Comparison of ENCODE assay signal across 1 cellular context in the genomic region with DNA sequence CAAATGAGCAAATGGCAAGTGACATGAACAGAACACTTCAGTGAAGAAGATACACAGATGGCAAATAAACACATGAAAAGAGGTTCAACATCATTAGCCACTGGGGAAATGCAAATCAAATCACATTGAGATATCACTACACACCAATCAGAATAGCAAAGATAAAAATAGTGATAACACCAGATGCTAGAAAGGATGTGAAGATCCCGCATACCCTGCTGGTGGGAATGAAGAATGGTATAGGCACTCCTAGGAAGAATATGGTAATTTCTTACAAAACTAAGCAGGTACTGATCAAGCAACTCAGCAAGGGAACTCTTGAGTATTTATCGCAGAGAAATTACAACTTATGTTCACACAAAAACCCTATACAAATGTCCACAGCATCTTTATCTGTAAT.
TF ChIP-seq lines count a peak whose summit lies in the region.

No MANE protein-coding gene starts in this region.

TF ChIP-seq in A549, 52 proteins besides CTCF, POLR2A, EP300 and RAD21:
- TF ChIP-seq NR3C1 (IDR thresholded peaks at IDR 0.05) (no peak), ZFP36 (IDR thresholded peaks at IDR 0.05; ENCODE audit: borderline replicate concordance, partially characterized antibody) (no peak), HOXB13 (CRISPR knock-in tag; IDR thresholded peaks at IDR 0.05; ENCODE audit: low read depth) (no peak), KDM1A (IDR thresholded peaks at IDR 0.05; ENCODE audit: low read depth) (no peak), FOSL2 (IDR thresholded peaks at IDR 0.05) (no peak), FOSL2 (CRISPR knock-in tag; IDR thresholded peaks at IDR 0.05) (no peak), SMC3 (IDR thresholded peaks at IDR 0.05) (no peak), BHLHE40 (IDR thresholded peaks at IDR 0.05; ENCODE audit: low read depth, low read length) (no peak), MYC (IDR thresholded peaks at IDR 0.05; ENCODE audit: borderline replicate concordance, low read length) (no peak)
- TF ChIP-seq, protein P1, sequence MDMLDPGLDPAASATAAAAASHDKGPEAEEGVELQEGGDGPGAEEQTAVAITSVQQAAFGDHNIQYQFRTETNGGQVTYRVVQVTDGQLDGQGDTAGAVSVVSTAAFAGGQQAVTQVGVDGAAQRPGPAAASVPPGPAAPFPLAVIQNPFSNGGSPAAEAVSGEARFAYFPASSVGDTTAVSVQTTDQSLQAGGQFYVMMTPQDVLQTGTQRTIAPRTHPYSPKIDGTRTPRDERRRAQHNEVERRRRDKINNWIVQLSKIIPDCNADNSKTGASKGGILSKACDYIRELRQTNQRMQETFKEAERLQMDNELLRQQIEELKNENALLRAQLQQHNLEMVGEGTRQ (IDR thresholded peaks at IDR 0.05): no peak
- TF ChIP-seq, protein P2, sequence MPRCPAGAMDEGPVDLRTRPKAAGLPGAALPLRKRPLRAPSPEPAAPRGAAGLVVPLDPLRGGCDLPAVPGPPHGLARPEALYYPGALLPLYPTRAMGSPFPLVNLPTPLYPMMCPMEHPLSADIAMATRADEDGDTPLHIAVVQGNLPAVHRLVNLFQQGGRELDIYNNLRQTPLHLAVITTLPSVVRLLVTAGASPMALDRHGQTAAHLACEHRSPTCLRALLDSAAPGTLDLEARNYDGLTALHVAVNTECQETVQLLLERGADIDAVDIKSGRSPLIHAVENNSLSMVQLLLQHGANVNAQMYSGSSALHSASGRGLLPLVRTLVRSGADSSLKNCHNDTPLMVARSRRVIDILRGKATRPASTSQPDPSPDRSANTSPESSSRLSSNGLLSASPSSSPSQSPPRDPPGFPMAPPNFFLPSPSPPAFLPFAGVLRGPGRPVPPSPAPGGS (IDR thresholded peaks at IDR 0.05): no peak
- TF ChIP-seq, protein P3, sequence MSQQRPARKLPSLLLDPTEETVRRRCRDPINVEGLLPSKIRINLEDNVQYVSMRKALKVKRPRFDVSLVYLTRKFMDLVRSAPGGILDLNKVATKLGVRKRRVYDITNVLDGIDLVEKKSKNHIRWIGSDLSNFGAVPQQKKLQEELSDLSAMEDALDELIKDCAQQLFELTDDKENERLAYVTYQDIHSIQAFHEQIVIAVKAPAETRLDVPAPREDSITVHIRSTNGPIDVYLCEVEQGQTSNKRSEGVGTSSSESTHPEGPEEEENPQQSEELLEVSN (IDR thresholded peaks at IDR 0.05; ENCODE audit: borderline replicate concordance, low read depth): no peak
- TF ChIP-seq, protein P4, sequence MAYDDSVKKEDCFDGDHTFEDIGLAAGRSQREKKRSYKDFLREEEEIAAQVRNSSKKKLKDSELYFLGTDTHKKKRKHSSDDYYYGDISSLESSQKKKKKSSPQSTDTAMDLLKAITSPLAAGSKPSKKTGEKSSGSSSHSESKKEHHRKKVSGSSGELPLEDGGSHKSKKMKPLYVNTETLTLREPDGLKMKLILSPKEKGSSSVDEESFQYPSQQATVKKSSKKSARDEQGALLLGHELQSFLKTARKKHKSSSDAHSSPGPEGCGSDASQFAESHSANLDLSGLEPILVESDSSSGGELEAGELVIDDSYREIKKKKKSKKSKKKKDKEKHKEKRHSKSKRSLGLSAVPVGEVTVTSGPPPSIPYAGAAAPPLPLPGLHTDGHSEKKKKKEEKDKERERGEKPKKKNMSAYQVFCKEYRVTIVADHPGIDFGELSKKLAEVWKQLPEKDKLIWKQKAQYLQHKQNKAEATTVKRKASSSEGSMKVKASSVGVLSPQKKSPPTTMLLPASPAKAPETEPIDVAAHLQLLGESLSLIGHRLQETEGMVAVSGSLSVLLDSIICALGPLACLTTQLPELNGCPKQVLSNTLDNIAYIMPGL (CRISPR knock-in tag; IDR thresholded peaks at IDR 0.05; ENCODE audit: borderline replicate concordance): no peak
